ENCODE assay signal across 1 cellular context in the genomic region with DNA sequence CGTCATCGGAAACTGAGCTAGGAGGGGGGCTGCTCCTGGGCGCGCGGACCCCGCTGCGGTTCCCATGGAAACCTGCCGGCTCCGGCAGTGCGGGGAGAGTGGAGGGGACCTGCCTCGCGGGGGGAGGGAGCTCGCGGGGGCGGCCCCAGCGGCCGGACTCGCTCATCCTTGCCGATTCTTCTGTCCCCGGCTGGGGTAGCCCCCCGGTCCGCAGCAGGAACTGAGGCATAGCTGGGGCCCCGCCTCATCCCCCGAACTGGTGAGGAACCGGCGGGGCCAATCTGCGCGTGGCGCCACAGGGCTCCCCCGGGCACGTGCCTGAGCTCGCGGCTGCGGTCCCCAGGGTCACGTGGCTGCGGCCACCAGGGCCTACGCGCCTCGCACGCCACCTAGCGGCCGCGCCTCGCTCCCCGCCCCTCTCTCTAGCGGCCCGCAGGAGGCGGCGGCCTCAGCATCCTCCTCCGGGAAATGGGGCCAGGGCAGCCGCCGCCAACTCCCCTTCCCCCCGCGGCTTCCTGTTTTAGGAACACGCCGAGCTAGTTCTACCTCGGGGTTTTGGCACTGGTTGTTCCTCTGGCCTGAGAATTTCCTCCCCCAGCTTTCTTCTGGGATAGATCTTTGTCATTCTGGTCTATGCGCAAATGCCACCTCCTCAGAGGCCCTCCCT.
TF ChIP-seq lines count a peak whose summit lies in the region.

No MANE protein-coding gene starts in this region.

TF ChIP-seq in HEK293, 187 proteins besides CTCF, POLR2A, EP300 and RAD21 (continued from another document and continues in another):
- TF ChIP-seq ZNF157 (tag by site-specific recombination; IDR thresholded peaks at IDR 0.05) (no peak), ZNF121 (tag by site-specific recombination; IDR thresholded peaks at IDR 0.05) (peak; percentile 81), ZNF223 (tag by site-specific recombination; IDR thresholded peaks at IDR 0.05) (no peak), ZNF354C (tag by site-specific recombination; IDR thresholded peaks at IDR 0.05; ENCODE audit: borderline replicate concordance, low read depth) (no peak), ZNF521 (tag by site-specific recombination; IDR thresholded peaks at IDR 0.05) (no peak), MEIS1 (CRISPR knock-in tag; IDR thresholded peaks at IDR 0.05; ENCODE audit: borderline replicate concordance) (no peak), BCL6B (tag by site-specific recombination; IDR thresholded peaks at IDR 0.05) (no peak), ZNF530 (tag by site-specific recombination; IDR thresholded peaks at IDR 0.05; ENCODE audit: low read depth) (no peak), ZBTB10 (tag by site-specific recombination; IDR thresholded peaks at IDR 0.05) (peak; percentile 98), REST (tag by site-specific recombination; IDR thresholded peaks at IDR 0.05) (no peak; the same call in 1 of the 2 replicates), ZNF350 (tag by site-specific recombination; IDR thresholded peaks at IDR 0.05) (no peak), ZSCAN4 (tag by site-specific recombination; IDR thresholded peaks at IDR 0.05) (0 out of 2 replicates have a peak, but pooled peaks have one; percentile 8), ZNF169 (tag by site-specific recombination; IDR thresholded peaks at IDR 0.05) (no peak), ZNF214 (tag by site-specific recombination; IDR thresholded peaks at IDR 0.05; ENCODE audit: borderline replicate concordance) (no peak), ZNF529 (tag by site-specific recombination; IDR thresholded peaks at IDR 0.05; ENCODE audit: insufficient replicate concordance) (no peak), ZBTB48 (tag by site-specific recombination; IDR thresholded peaks at IDR 0.05) (peak; percentile 93), ZNF239 (tag by site-specific recombination; IDR thresholded peaks at IDR 0.05) (0 out of 2 replicates have a peak, but pooled peaks have one; percentile 58), ZNF747 (tag by site-specific recombination; IDR thresholded peaks at IDR 0.05) (no peak), SP3 (tag by site-specific recombination; IDR thresholded peaks at IDR 0.05) (0 out of 2 replicates have a peak, but pooled peaks have one; percentile 62), GLI2 (tag by site-specific recombination; IDR thresholded peaks at IDR 0.05; ENCODE audit: borderline replicate concordance, low read depth) (no peak; the same call in 1 of the 2 replicates), ZNF138 (tag by site-specific recombination; IDR thresholded peaks at IDR 0.05; ENCODE audit: borderline replicate concordance) (no peak), ZNF146 (tag by site-specific recombination; IDR thresholded peaks at IDR 0.05) (peak; percentile 10; the same call in 1 of the 2 replicates), ZNF707 (tag by site-specific recombination; IDR thresholded peaks at IDR 0.05) (no peak; the same call in 1 of the 2 replicates), ZFP37 (tag by site-specific recombination; IDR thresholded peaks at IDR 0.05) (peak; percentile 92), OSR2 (tag by site-specific recombination; IDR thresholded peaks at IDR 0.05) (peak; percentile 57; the same call in 1 of the 2 replicates), ZNF184 (tag by site-specific recombination; IDR thresholded peaks at IDR 0.05) (peak; percentile 33; the same call in 1 of the 2 replicates), ZNF140 (tag by site-specific recombination; IDR thresholded peaks at IDR 0.05) (no peak), ZNF837 (tag by site-specific recombination; IDR thresholded peaks at IDR 0.05) (no peak), ZNF654 (tag by site-specific recombination; IDR thresholded peaks at IDR 0.05; ENCODE audit: low read depth) (peak; percentile 73), ZNF248 (tag by site-specific recombination; IDR thresholded peaks at IDR 0.05) (no peak)
- TF ChIP-seq, protein P1, sequence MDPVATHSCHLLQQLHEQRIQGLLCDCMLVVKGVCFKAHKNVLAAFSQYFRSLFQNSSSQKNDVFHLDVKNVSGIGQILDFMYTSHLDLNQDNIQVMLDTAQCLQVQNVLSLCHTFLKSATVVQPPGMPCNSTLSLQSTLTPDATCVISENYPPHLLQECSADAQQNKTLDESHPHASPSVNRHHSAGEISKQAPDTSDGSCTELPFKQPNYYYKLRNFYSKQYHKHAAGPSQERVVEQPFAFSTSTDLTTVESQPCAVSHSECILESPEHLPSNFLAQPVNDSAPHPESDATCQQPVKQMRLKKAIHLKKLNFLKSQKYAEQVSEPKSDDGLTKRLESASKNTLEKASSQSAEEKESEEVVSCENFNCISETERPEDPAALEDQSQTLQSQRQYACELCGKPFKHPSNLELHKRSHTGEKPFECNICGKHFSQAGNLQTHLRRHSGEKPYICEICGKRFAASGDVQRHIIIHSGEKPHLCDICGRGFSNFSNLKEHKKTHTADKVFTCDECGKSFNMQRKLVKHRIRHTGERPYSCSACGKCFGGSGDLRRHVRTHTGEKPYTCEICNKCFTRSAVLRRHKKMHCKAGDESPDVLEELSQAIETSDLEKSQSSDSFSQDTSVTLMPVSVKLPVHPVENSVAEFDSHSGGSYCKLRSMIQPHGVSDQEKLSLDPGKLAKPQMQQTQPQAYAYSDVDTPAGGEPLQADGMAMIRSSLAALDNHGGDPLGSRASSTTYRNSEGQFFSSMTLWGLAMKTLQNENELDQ (tag by site-specific recombination; IDR thresholded peaks at IDR 0.05; ENCODE audit: low read depth): no peak
- TF ChIP-seq, protein P2, sequence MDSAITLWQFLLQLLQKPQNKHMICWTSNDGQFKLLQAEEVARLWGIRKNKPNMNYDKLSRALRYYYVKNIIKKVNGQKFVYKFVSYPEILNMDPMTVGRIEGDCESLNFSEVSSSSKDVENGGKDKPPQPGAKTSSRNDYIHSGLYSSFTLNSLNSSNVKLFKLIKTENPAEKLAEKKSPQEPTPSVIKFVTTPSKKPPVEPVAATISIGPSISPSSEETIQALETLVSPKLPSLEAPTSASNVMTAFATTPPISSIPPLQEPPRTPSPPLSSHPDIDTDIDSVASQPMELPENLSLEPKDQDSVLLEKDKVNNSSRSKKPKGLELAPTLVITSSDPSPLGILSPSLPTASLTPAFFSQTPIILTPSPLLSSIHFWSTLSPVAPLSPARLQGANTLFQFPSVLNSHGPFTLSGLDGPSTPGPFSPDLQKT (IDR thresholded peaks at IDR 0.05; ENCODE audit: borderline replicate concordance, low read depth, low read length): no peak
- TF ChIP-seq, protein P3, sequence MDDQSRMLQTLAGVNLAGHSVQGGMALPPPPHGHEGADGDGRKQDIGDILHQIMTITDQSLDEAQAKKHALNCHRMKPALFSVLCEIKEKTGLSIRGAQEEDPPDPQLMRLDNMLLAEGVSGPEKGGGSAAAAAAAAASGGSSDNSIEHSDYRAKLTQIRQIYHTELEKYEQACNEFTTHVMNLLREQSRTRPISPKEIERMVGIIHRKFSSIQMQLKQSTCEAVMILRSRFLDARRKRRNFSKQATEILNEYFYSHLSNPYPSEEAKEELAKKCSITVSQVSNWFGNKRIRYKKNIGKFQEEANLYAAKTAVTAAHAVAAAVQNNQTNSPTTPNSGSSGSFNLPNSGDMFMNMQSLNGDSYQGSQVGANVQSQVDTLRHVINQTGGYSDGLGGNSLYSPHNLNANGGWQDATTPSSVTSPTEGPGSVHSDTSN (CRISPR knock-in tag; IDR thresholded peaks at IDR 0.05): peak; percentile 68; the same call in 1 of the 2 replicates
- TF ChIP-seq, protein P4, sequence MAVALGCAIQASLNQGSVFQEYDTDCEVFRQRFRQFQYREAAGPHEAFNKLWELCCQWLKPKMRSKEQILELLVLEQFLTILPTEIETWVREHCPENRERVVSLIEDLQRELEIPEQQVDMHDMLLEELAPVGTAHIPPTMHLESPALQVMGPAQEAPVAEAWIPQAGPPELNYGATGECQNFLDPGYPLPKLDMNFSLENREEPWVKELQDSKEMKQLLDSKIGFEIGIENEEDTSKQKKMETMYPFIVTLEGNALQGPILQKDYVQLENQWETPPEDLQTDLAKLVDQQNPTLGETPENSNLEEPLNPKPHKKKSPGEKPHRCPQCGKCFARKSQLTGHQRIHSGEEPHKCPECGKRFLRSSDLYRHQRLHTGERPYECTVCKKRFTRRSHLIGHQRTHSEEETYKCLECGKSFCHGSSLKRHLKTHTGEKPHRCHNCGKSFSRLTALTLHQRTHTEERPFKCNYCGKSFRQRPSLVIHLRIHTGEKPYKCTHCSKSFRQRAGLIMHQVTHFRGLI (tag by site-specific recombination; IDR thresholded peaks at IDR 0.05): peak; percentile 47; the same call in 1 of the 2 replicates
- TF ChIP-seq, protein P5, sequence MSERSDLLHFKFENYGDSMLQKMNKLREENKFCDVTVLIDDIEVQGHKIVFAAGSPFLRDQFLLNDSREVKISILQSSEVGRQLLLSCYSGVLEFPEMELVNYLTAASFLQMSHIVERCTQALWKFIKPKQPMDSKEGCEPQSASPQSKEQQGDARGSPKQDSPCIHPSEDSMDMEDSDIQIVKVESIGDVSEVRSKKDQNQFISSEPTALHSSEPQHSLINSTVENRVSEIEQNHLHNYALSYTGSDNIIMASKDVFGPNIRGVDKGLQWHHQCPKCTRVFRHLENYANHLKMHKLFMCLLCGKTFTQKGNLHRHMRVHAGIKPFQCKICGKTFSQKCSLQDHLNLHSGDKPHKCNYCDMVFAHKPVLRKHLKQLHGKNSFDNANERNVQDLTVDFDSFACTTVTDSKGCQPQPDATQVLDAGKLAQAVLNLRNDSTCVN (tag by site-specific recombination; optimal IDR thresholded peaks at IDR 0.05): peak; percentile 93
- TF ChIP-seq, protein P6, sequence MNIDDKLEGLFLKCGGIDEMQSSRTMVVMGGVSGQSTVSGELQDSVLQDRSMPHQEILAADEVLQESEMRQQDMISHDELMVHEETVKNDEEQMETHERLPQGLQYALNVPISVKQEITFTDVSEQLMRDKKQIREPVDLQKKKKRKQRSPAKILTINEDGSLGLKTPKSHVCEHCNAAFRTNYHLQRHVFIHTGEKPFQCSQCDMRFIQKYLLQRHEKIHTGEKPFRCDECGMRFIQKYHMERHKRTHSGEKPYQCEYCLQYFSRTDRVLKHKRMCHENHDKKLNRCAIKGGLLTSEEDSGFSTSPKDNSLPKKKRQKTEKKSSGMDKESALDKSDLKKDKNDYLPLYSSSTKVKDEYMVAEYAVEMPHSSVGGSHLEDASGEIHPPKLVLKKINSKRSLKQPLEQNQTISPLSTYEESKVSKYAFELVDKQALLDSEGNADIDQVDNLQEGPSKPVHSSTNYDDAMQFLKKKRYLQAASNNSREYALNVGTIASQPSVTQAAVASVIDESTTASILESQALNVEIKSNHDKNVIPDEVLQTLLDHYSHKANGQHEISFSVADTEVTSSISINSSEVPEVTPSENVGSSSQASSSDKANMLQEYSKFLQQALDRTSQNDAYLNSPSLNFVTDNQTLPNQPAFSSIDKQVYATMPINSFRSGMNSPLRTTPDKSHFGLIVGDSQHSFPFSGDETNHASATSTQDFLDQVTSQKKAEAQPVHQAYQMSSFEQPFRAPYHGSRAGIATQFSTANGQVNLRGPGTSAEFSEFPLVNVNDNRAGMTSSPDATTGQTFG (tag by site-specific recombination; IDR thresholded peaks at IDR 0.05; ENCODE audit: borderline replicate concordance): no peak
